Comparison of ENCODE assay signal across 8 cellular contexts in the genomic region with DNA sequence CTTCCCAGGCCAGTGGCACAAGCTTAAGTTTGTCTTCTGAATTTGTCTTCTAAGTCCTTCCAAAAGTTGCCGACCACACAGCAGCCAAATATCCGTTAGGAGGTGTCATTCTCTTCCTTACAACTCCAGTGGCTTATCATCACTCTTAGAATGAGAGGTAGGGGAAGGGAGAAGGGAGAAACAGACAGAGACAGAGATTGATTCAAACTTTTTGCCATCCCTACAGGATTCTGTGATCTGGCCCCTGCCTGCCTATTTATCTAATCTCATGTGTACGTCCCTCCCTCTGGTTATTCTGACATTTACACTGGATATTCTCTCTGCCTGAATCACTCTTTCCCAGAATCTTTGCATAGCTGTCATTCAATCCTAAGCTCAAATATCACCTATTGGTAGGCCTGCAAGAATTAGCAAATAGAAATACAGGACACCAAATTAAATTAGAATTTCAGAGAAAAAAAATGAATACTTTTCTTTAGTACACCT. TPM values are rescaled to one million over a fixed set of nuclear protein-coding genes. Genes with fewer than 3 reads are reported as not detected.
DNase-seq lines count a peak whose midpoint lies in the region; ATAC-seq and TF ChIP-seq lines count a peak whose summit lies in the region.

No MANE protein-coding gene starts in this region.

- TF ChIP-seq RAD21 in SK-N-SH (IDR thresholded peaks at IDR 0.05; ENCODE audit: low read length) = no peak

- no peaks in the 10 kb centered on the region for H3F3A ChIP-seq in SK-N-SH (replicated peaks; ENCODE audit: insufficient read depth)

- no peak for DNase-seq in SK-N-SH
- no peak for DNase-seq in fibroblast of villous mesenchyme (ENCODE audit: low read depth)
- no peak for DNase-seq in posterior vena cava (ENCODE audit: low spot score)
- no peak for DNase-seq in GM19240 (ENCODE audit: insufficient read length, low spot score)
- no peak for DNase-seq in activated CD4-positive, alpha-beta T cell treated with anti-CD3 and anti-CD28 coated beads, Interleukin-2, amount 50 U/mL, for 1 hour
- DNase-seq in cerebellum (ENCODE audit: low spot score) = no peak

- H3K4me2 ChIP-seq in SK-N-SH = peak overlapping the region; percentile 99

- peak; percentile 7 for ATAC-seq in GM18867 (IDR thresholded peaks at IDR 0.05; ENCODE audit: unreplicated experiment)

- POLR2A ChIA-PET in SK-N-SH (lab: Yijun Ruan, JAX) = interaction anchor here (1.4 kb wide), 2 partner anchors 96 to 111 kb away, joined by 3 to 6 read pairs; partner anchors contain the start of gene CDCA8

- H3K79me2 ChIP-seq in SK-N-SH (ENCODE audit: insufficient read depth) = peaks cover 43% of the 10 kb centered on the region

- H3K27me3 ChIP-seq in SK-N-SH (ENCODE audit: insufficient read depth) (no peaks in the 10 kb centered on the region), rectal smooth muscle tissue (ENCODE audit: control insufficient read depth, insufficient read depth, low read length) (no peaks in the 10 kb centered on the region)

- intact Hi-C loops in posterior vena cava (cut with DNase I) = loop anchor here in 1 of 2 donors (5.0 kb wide), 1 partner anchor 716 kb away; no protein-coding TSS in a partner anchor

- CTCF ChIA-PET in SK-N-SH (lab: Yijun Ruan, JAX) = interaction anchor here (0.9 to 1.5 kb wide), 3 partner anchors 10 to 86 kb away, joined by 3 to 12 read pairs (median 4); no protein-coding TSS in a partner anchor

- TF ChIP-seq CTCF in SK-N-SH (IDR thresholded peaks at IDR 0.05) (no peak), fibroblast of villous mesenchyme (IDR thresholded peaks at IDR 0.05; ENCODE audit: insufficient read depth, low read depth, low read length) (no peak)

- H3K36me3 ChIP-seq in SK-N-SH (replicated peaks in 1 of 2; ENCODE audit: control insufficient read depth in 1 of 2, insufficient read depth in 2 of 2, low read length in 1 of 2) (peaks cover 21 to 24% of the 10 kb centered on the region in 2 experiments), rectal smooth muscle tissue (ENCODE audit: control insufficient read depth, insufficient read depth, low read length) (peaks cover 6% of the 10 kb centered on the region)

- H3K9ac ChIP-seq in SK-N-SH (peak overlapping the region; percentile 86), rectal smooth muscle tissue (ENCODE audit: low read length) (no peak overlapping the region)

- H3K9me2 ChIP-seq in SK-N-SH = no peaks in the 10 kb centered on the region

- H4K20me1 ChIP-seq in SK-N-SH (ENCODE audit: insufficient read depth) = peaks cover 8% of the 10 kb centered on the region

- TF ChIP-seq EP300 in SK-N-SH (IDR thresholded peaks at IDR 0.05; ENCODE audit: borderline replicate concordance in 1 of 2, low read depth in 1 of 2, low read length in 1 of 2) = no peak

- peak overlapping the region; percentile 95 for H2AFZ ChIP-seq in SK-N-SH (ENCODE audit: low read depth)

- H3K9me3 ChIP-seq in SK-N-SH = no peaks in the 10 kb centered on the region

- peak overlapping the region; percentile 77 to 80 for H3K27ac ChIP-seq in SK-N-SH (ENCODE audit: low read depth in 2 of 2, low read length in 1 of 2)
- peak overlapping the region; percentile 91 for H3K27ac ChIP-seq in rectal smooth muscle tissue (ENCODE audit: low read depth, low read length)

- WGBS in SK-N-SH (ENCODE audit: low lambda C conversion rate) = 8% methylated on average over 3 of the region's 3 CpGs

- H3K4me3 ChIP-seq in SK-N-SH (ENCODE audit: low read depth in 2 of 2, low read length in 1 of 2) (peak overlapping the region; percentile 84 to 87), fibroblast of villous mesenchyme (ENCODE audit: low read depth, low read length) (peak overlapping the region; percentile 81), rectal smooth muscle tissue (ENCODE audit: low read length) (peak overlapping the region; percentile 86)

- H3K4me1 ChIP-seq in SK-N-SH (ENCODE audit: control insufficient read depth in 1 of 2, insufficient read depth in 2 of 2, low read depth in 1 of 2, low read length in 1 of 2) (peaks cover 10 to 24% of the 10 kb centered on the region in 2 experiments; a peak in 3 of 4 replicates), rectal smooth muscle tissue (ENCODE audit: control insufficient read depth, insufficient read depth, low read length) (peaks cover 11% of the 10 kb centered on the region)

TF ChIP-seq in SK-N-SH, 30 proteins besides CTCF, POLR2A, EP300 and RAD21:
- TF ChIP-seq YY1 (IDR thresholded peaks at IDR 0.05; ENCODE audit: low read depth) (no peak), GABPA (IDR thresholded peaks at IDR 0.05; ENCODE audit: low read depth) (no peak), JUND (IDR thresholded peaks at IDR 0.05) (no peak), SMC3 (IDR thresholded peaks at IDR 0.05; ENCODE audit: low read depth, low read length) (no peak), RCOR1 (IDR thresholded peaks at IDR 0.05; ENCODE audit: low read length) (no peak), SIN3A (IDR thresholded peaks at IDR 0.05; ENCODE audit: borderline replicate concordance, low read depth, low read length) (no peak), REST (IDR thresholded peaks at IDR 0.05; ENCODE audit: low read depth, low read length) (no peak), FOXJ3 (CRISPR knock-in tag; IDR thresholded peaks at IDR 0.05) (no peak), TAF1 (IDR thresholded peaks at IDR 0.05; ENCODE audit: borderline replicate concordance, low read depth, low read length) (no peak), TCF12 (IDR thresholded peaks at IDR 0.05) (no peak), IRF3 (IDR thresholded peaks at IDR 0.05; ENCODE audit: low read depth, low read length) (no peak)

RNA-seq across cellular contexts. Expression of gene GNL2, which starts 0.5 kb away (rescaled TPM):
- polyA plus RNA-seq in SK-N-SH (2012; rRNA removed) = 37.6 and 43.7 TPM in 2 replicates
- polyA plus RNA-seq in SK-N-SH (2012; cell fraction: cytosol; rRNA removed) = 36.9 and 49.6 TPM in 2 replicates
- polyA plus RNA-seq in SK-N-SH (2012; cell fraction: nucleus; rRNA removed) = 53.7 and 98.1 TPM in 2 replicates
- 77.7 and 85.4 TPM in 2 replicates for total RNA-seq in fibroblast of villous mesenchyme
- total RNA-seq in posterior vena cava = 10 to 100 TPM; 35.7 to 40.0 TPM
- 39.9 TPM for total RNA-seq in cerebellum

RNA-seq across cellular contexts. Expression of gene RSPO1, which starts 38.5 kb away (rescaled TPM):
- 0.03 TPM in 1 of 2 replicates, not detected in the other for polyA plus RNA-seq in SK-N-SH (2012; rRNA removed)
- not detected in 2 replicates for polyA plus RNA-seq in SK-N-SH (2012; cell fraction: cytosol; rRNA removed)
- polyA plus RNA-seq in SK-N-SH (2012; cell fraction: nucleus; rRNA removed) = 0.02 and 0.06 TPM in 2 replicates
- not detected in 2 replicates for total RNA-seq in fibroblast of villous mesenchyme
- 1 to 10 TPM in 1 of 2 donors, under 1 TPM in 1; 0.60 to 1.2 TPM for total RNA-seq in posterior vena cava
- total RNA-seq in cerebellum = 1.6 TPM

RNA-seq across cellular contexts. Expression of gene DNALI1, which starts 39.5 kb away (rescaled TPM):
- 16.5 and 17.4 TPM in 2 replicates for polyA plus RNA-seq in SK-N-SH (2012; rRNA removed)
- polyA plus RNA-seq in SK-N-SH (2012; cell fraction: cytosol; rRNA removed) = 10.6 and 16.6 TPM in 2 replicates
- 53.6 and 54.0 TPM in 2 replicates for polyA plus RNA-seq in SK-N-SH (2012; cell fraction: nucleus; rRNA removed)
- total RNA-seq in fibroblast of villous mesenchyme = 7.1 and 7.3 TPM in 2 replicates
- total RNA-seq in posterior vena cava = 1 to 10 TPM; 2.1 to 3.9 TPM
- total RNA-seq in cerebellum = 12.8 TPM

RNA-seq across cellular contexts. Expression of gene SNIP1, which starts 42.1 kb away (rescaled TPM):
- polyA plus RNA-seq in SK-N-SH (2012; rRNA removed) = 8.4 and 10.2 TPM in 2 replicates
- polyA plus RNA-seq in SK-N-SH (2012; cell fraction: cytosol; rRNA removed) = 7.8 and 8.2 TPM in 2 replicates
- polyA plus RNA-seq in SK-N-SH (2012; cell fraction: nucleus; rRNA removed) = 17.1 and 23.1 TPM in 2 replicates
- total RNA-seq in fibroblast of villous mesenchyme (9.5 and 11.6 TPM in 2 replicates), posterior vena cava (10 to 100 TPM; 11.3 to 13.9 TPM), cerebellum (14.4 TPM)
